In genomic region chr13:82717249-82717648, GRCh38 we compare ENCODE assay signal across 17 cellular contexts.
DNase-seq lines count a peak whose midpoint lies in the region; ATAC-seq and TF ChIP-seq lines count a peak whose summit lies in the region.
"Had no signal": no experiment of that assay in that cellular context is flagged by ENCODE, and none has a peak within 500 bp of the region (broad histone marks: within the 10 kb centered on the region; RNA-seq: fewer than 3 reads in every experiment).

No MANE protein-coding gene starts in this region.

- intact Hi-C loops in adrenal gland (cut with DNase I), result no loop called here

- no peak overlapping the region for H3K4me2 ChIP-seq in fibroblast of lung (ENCODE audit: extremely low read depth, insufficient read depth, low read length)

- peak; percentile 41 for DNase-seq in GM03348 (ENCODE audit: low spot score)
- DNase-seq in RWPE2 (ENCODE audit: low spot score), result no peak
- peak; percentile 65 to 89 for DNase-seq in fibroblast of lung (ENCODE audit: low read depth in 2 of 2)
- peak; percentile 85 for DNase-seq in renal cortical epithelial cell (ENCODE audit: low read depth)
- DNase-seq in NCI-H774 (lab: John Stamatoyannopoulos, UW), result no peak
- DNase-seq in BE2C, result no peak
- no peak for DNase-seq in dermis blood vessel endothelial cell
- DNase-seq in adrenal gland, result no peak
- DNase-seq: activated T-cell treated with anti-CD3 and anti-CD28 coated beads, Interleukin-2, amount 50 U/mL, for 4 hours; aorta; endodermal cell; GF-D8; mucosa of descending colon; stimulated activated CD4-positive, alpha-beta T cell treated with anti-CD3 and anti-CD28 coated beads, Interleukin-4, amount 100 ng/mL, for 1 hour; stimulated activated naive CD4-positive, alpha-beta T cell; T-helper 1 cell had no signal

- H3K4me1 ChIP-seq in RWPE2 (ENCODE audit: insufficient read depth, poor library complexity, severe bottlenecking) (no peaks in the 10 kb centered on the region), fibroblast of lung (ENCODE audit: control insufficient read depth, extremely low read depth, insufficient read depth, low read length) (no peaks in the 10 kb centered on the region), BE2C (no peaks in the 10 kb centered on the region), adrenal gland (replicated peaks in 1 of 2) (no peaks in the 10 kb centered on the region)
- H3K4me1 ChIP-seq: parathyroid adenoma had no signal

- no peak overlapping the region for H3K27ac ChIP-seq in RWPE2 (ENCODE audit: poor library complexity, severe bottlenecking)
- no peak overlapping the region for H3K27ac ChIP-seq in fibroblast of lung (ENCODE audit: insufficient read depth, low read length)
- no peak overlapping the region for H3K27ac ChIP-seq in adrenal gland
- H3K27ac ChIP-seq: parathyroid adenoma had no signal

- H3K36me3 ChIP-seq in RWPE2 (ENCODE audit: low read depth), result no peaks in the 10 kb centered on the region
- H3K36me3 ChIP-seq in fibroblast of lung (ENCODE audit: control insufficient read depth, insufficient read depth, low read length), result no peaks in the 10 kb centered on the region
- no peaks in the 10 kb centered on the region for H3K36me3 ChIP-seq in BE2C
- no peaks in the 10 kb centered on the region for H3K36me3 ChIP-seq in adrenal gland (replicated peaks in 1 of 2)

- H3K9me3 ChIP-seq in RWPE2 (ENCODE audit: severe bottlenecking), result no peaks in the 10 kb centered on the region
- H3K9me3 ChIP-seq in fibroblast of lung (ENCODE audit: control insufficient read depth, insufficient read depth, low read depth, low read length), result no peaks in the 10 kb centered on the region
- no peaks in the 10 kb centered on the region for H3K9me3 ChIP-seq in BE2C
- no peaks in the 10 kb centered on the region for H3K9me3 ChIP-seq in adrenal gland (replicated peaks in 1 of 3)

- H3K79me2 ChIP-seq in fibroblast of lung (ENCODE audit: control insufficient read depth, insufficient read depth, low read length), result no peaks in the 10 kb centered on the region
- H3K79me2 ChIP-seq: parathyroid adenoma had no signal

- H3K27me3 ChIP-seq in RWPE2 (ENCODE audit: insufficient read depth, poor library complexity, severe bottlenecking) (no peaks in the 10 kb centered on the region), fibroblast of lung (ENCODE audit: control insufficient read depth, insufficient read depth, low read length) (no peaks in the 10 kb centered on the region), BE2C (no peaks in the 10 kb centered on the region), adrenal gland (no peaks in the 10 kb centered on the region)

- no peak for TF ChIP-seq POLR2A in adrenal gland (IDR thresholded peaks at IDR 0.05)

- H2AFZ ChIP-seq in fibroblast of lung (ENCODE audit: low read length), result no peak overlapping the region
- H2AFZ ChIP-seq: parathyroid adenoma had no signal

- H4K20me1 ChIP-seq in fibroblast of lung (ENCODE audit: control insufficient read depth, extremely low read depth, insufficient read depth, low read length), result no peaks in the 10 kb centered on the region

- TF ChIP-seq CTCF in RWPE2 (IDR thresholded peaks at IDR 0.05; ENCODE audit: poor library complexity, severe bottlenecking) (no peak), fibroblast of lung (conservative IDR thresholded peaks at IDR 0.05 in 1 of 2, IDR thresholded peaks at IDR 0.05 in 1 of 2; ENCODE audit: low read depth in 1 of 2, low read length in 2 of 2) (no peak), BE2C (IDR thresholded peaks at IDR 0.05; ENCODE audit: low read depth, low read length) (no peak), adrenal gland (IDR thresholded peaks at IDR 0.05) (no peak)

- no peak overlapping the region for H3K9ac ChIP-seq in fibroblast of lung (ENCODE audit: insufficient read depth, low read length)
- H3K9ac ChIP-seq: parathyroid adenoma had no signal

- peak; percentile 73 for ATAC-seq in RWPE2 (ENCODE audit: low read depth)
- ATAC-seq: activated T-cell treated with anti-CD3 and anti-CD28 coated beads, Interleukin-2, amount 50 U/mL, for 4 hours; mucosa of descending colon had no signal

- H3K4me3 ChIP-seq in RWPE2 (ENCODE audit: severe bottlenecking) (no peak overlapping the region), fibroblast of lung (replicated peaks in 1 of 4; ENCODE audit: control extremely low read depth in 1 of 4, insufficient read depth in 1 of 4, low read depth in 3 of 4, low read length in 4 of 4) (no peak overlapping the region), BE2C (ENCODE audit: low read depth, low read length) (no peak overlapping the region), adrenal gland (no peak overlapping the region)
- H3K4me3 ChIP-seq: mucosa of descending colon had no signal

- WGBS in adrenal gland, 4 donors, result 61 to 83% (median 66%) methylated on average over 2 of the region's 2 CpGs

Comparison
In these comparisons a context has a peak if more than half of its experiments do, and no peak if none do; other contexts are left out.
1. DNase-seq: peak in GM03348 (single experiment), fibroblast of lung (2 of 2) and renal cortical epithelial cell (single experiment); none in RWPE2 (single experiment), NCI-H774 (single experiment), BE2C (single experiment), dermis blood vessel endothelial cell (single experiment) and adrenal gland (0 of 7).